Comparison of ENCODE assay signal across 1 cellular context in the genomic region with DNA sequence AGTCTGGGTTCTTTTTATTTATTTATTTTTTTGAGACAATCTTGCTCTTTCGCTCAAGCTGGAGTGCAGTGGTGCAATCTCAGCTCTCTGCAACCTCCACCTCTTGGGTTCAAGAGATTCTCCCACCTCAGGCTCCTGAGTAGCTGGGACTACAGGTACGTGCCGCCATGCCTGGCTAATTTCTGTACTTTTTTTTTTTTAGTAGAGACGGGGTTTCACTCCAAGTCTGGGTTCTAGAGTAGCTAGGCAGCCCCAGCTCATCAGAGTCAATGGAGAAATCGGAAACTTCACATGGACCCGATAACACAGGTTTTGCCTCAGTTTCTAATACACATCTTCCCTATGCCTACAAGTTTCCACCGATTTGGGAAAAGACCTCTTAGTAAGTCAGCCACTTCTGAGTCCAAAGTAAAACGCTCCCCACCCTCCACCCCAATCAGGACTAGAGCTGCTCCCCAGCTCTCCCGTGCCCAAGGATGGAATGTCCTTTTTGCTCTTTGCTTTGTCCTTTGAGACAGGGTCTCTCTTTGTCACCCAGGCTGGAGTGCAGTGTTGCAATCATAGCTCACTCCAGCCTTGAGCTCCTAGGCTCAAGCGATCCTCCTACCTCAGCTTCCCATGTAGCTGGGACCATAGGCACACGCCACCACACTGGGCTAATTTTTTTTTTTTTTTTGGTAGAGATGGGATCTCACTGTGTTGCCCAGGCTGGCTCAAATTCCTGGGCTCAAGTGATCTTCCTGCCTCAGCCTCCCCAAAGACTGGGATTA.
TF ChIP-seq lines count a peak whose summit lies in the region.

No MANE protein-coding gene starts in this region.

TF ChIP-seq in HCT116, 20 proteins besides CTCF, POLR2A, EP300 and RAD21:
- TF ChIP-seq EZH2phosphoT487 (IDR thresholded peaks at IDR 0.05; ENCODE audit: borderline replicate concordance) (no peak), ATF3 (IDR thresholded peaks at IDR 0.05) (no peak), YY1 (IDR thresholded peaks at IDR 0.05; ENCODE audit: extremely low read depth, insufficient replicate concordance, low read depth, low read length) (no peak), FOSL1 (IDR thresholded peaks at IDR 0.05; ENCODE audit: low read depth) (no peak), SIN3A (IDR thresholded peaks at IDR 0.05; ENCODE audit: low read depth) (no peak), CBX3 (IDR thresholded peaks at IDR 0.05; ENCODE audit: low read depth) (no peak)
